In genomic region chr3:72999971-73000370, GRCh38 we compare ENCODE assay signal across 1 cellular context.
TF ChIP-seq lines count a peak whose summit lies in the region.

No MANE protein-coding gene starts in this region.

TF ChIP-seq in K562, 482 proteins besides CTCF, POLR2A, EP300 and RAD21:
- no peak for TF ChIP-seq FOSL1 (tag; conservative IDR thresholded peaks at IDR 0.05)
- peak; percentile 84 for TF ChIP-seq ETV1 (tag; conservative IDR thresholded peaks at IDR 0.05; ENCODE audit: low read depth)
- peak; percentile 56; the same call in 1 of the 2 replicates for TF ChIP-seq GABPA (tag; conservative IDR thresholded peaks at IDR 0.05; ENCODE audit: low read depth)
